In the genomic region with DNA sequence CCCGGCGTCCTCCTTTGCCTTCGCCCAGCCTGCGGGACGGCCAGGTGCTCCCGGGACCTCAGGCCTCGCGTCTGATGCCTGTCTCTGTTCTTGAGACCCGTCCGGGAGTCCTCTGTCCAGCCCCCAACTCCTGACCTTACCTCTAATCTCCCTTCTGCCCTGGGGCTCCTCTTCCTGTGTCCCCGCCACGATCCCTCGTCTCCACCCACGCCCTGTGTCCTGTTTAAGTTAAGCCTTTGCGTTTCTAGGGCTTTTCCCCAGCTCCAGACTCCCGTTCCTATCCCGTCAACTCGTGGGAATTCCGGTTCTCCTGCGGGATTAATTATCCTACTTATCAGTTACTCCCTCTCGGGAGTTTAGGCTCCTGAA, we compare ENCODE assay signal across 9 cellular contexts. TPM values are rescaled to one million over a fixed set of nuclear protein-coding genes. Genes with fewer than 3 reads are reported as not detected.
A peak's percentile ranks its signal among the peaks of the same experiment; 100 is the strongest.
DNase-seq lines count a peak whose midpoint lies in the region; TF ChIP-seq lines count a peak whose summit lies in the region.
"Had no signal": no experiment of that assay in that cellular context is flagged by ENCODE, and none has a peak within 500 bp of the region (broad histone marks: within the 10 kb centered on the region; RNA-seq: fewer than 3 reads in every experiment).

No MANE protein-coding gene starts in this region.

- H3K9me3 ChIP-seq in NT2/D1 (ENCODE audit: insufficient read depth, low read length) = no peaks in the 10 kb centered on the region
- no peaks in the 10 kb centered on the region for H3K9me3 ChIP-seq in endodermal cell (ENCODE audit: control insufficient read depth, low read length)
- H3K9me3 ChIP-seq in ovary = no peaks in the 10 kb centered on the region

- peak overlapping the region; percentile 97 for H3K4me3 Mint-ChIP-seq in endodermal cell

- H3K36me3 ChIP-seq in NT2/D1 (ENCODE audit: insufficient read depth, insufficient read length, low read length) = peaks cover 60% of the 10 kb centered on the region
- peaks cover 44% of the 10 kb centered on the region for H3K36me3 ChIP-seq in endodermal cell (ENCODE audit: control insufficient read depth, insufficient read depth, low read length)
- H3K36me3 ChIP-seq in ovary = no peaks in the 10 kb centered on the region

- 0 to 1% methylated on average over 18 to 21 of the region's 21 CpGs for whole genome bisulfite sequencing in endodermal cell (ENCODE audit: insufficient coverage in 1 of 2, insufficient read length in 1 of 2), 2 experiments
- WGBS in ovary, 3 donors = 0 to 1% (median 0%) methylated on average over 21 of the region's 21 CpGs

- H3K36me3 Mint-ChIP-seq in endodermal cell (ENCODE audit: low read depth) = peaks cover 45% of the 10 kb centered on the region

- H3K27ac ChIP-seq in endodermal cell (ENCODE audit: low read depth, low read length) = peak overlapping the region; percentile 97
- peak overlapping the region; percentile 78 to 95 for H3K27ac ChIP-seq in ovary

- H3K4me1 ChIP-seq in NT2/D1 (ENCODE audit: insufficient read depth, insufficient read length) (peaks cover 9% of the 10 kb centered on the region), endodermal cell (ENCODE audit: control insufficient read depth, insufficient read depth, low read length) (peaks cover 9% of the 10 kb centered on the region), ovary (ENCODE audit: insufficient read depth) (peaks cover 7% of the 10 kb centered on the region)

- peaks cover 29% of the 10 kb centered on the region for H3K4me1 Mint-ChIP-seq in endodermal cell

- intact Hi-C loops in ovary (cut with DNase I) = no loop called here

- no peaks in the 10 kb centered on the region for H3K9me3 Mint-ChIP-seq in endodermal cell

- H3K9ac ChIP-seq in NT2/D1 (ENCODE audit: insufficient read length, low read depth) = peak overlapping the region; percentile 96
- peak overlapping the region; percentile 93 for H3K9ac ChIP-seq in endodermal cell (ENCODE audit: extremely low read depth, low read length, poor library complexity, severe bottlenecking)

- H3K27ac Mint-ChIP-seq in endodermal cell = peak overlapping the region; percentile 100

- no peaks in the 10 kb centered on the region for H3K27me3 ChIP-seq in NT2/D1 (ENCODE audit: insufficient read depth, insufficient read length)
- H3K27me3 ChIP-seq in endodermal cell (ENCODE audit: control insufficient read depth, insufficient read depth, low read length, poor library complexity, severe bottlenecking) = no peaks in the 10 kb centered on the region
- H3K27me3 ChIP-seq in ovary = no peaks in the 10 kb centered on the region

- no peaks in the 10 kb centered on the region for H3K27me3 Mint-ChIP-seq in endodermal cell (ENCODE audit: insufficient read depth)

- TF ChIP-seq POLR2A in ovary (IDR thresholded peaks at IDR 0.05) = no peak

- DNase-seq in GM03348 (ENCODE audit: low spot score) (peak; percentile 43), NT2/D1 (ENCODE audit: low read depth, low spot score) (no peak), endodermal cell (no peak), ovary (no peak), NCI-H146 (lab: John Stamatoyannopoulos, UW) (no peak), EL (no peak), NCI-H2171 treated with DMSO at 0.1 percent for 48 hours (lab: John Stamatoyannopoulos, UW) (no peak), activated gamma-delta T cell (lab: John Stamatoyannopoulos, UW) (no peak)

- no peak for TF ChIP-seq EP300 in ovary (IDR thresholded peaks at IDR 0.05)

- peak overlapping the region; percentile 88 for H3K4me3 ChIP-seq in NT2/D1 (ENCODE audit: insufficient read length, low read depth)
- peak overlapping the region; percentile 97 for H3K4me3 ChIP-seq in endodermal cell (ENCODE audit: low read length)
- H3K4me3 ChIP-seq in ovary = peak overlapping the region; percentile 68

- TF ChIP-seq CTCF in endodermal cell (conservative IDR thresholded peaks at IDR 0.05) = no peak
- TF ChIP-seq CTCF in ovary (IDR thresholded peaks at IDR 0.05) = no peak

RNA-seq across cellular contexts. Expression of a gene that starts 0.7 kb away (rescaled TPM):
- total RNA-seq in endodermal cell (100 to 1,000 TPM; 139 to 171 TPM), ovary (100 to 1,000 TPM; 105 to 207 (median 156) TPM)
- polyA plus RNA-seq in endodermal cell (2013, experiment 1 of 2) = 171 TPM
- polyA plus RNA-seq in endodermal cell (2013, experiment 2 of 2) = 130 TPM
- polyA plus RNA-seq in ovary = 100 to 1,000 TPM in 1 of 2 donors, 10 to 100 TPM in 1; 29.9 to 122 TPM

RNA-seq across cellular contexts. Expression of a gene that starts 13.9 kb away (rescaled TPM):
- total RNA-seq in endodermal cell = 1 to 10 TPM; 2.5 to 3.5 TPM
- polyA plus RNA-seq in endodermal cell (2013, experiment 1 of 2) = 1.1 TPM
- polyA plus RNA-seq in endodermal cell (2013, experiment 2 of 2) = 1.1 TPM
- 1 to 10 TPM; 2.7 to 8.3 (median 5.5) TPM for total RNA-seq in ovary
- 1 to 10 TPM in 1 of 2 donors, under 1 TPM in 1; 0.70 to 3.0 TPM for polyA plus RNA-seq in ovary

RNA-seq across cellular contexts. Expression of a gene that starts 23.4 kb away (rescaled TPM):
- under 1 TPM in 1 of 2 donors, not detected in 1; 0.49 TPM for total RNA-seq in endodermal cell
- 7.0 TPM for polyA plus RNA-seq in endodermal cell (2013, experiment 1 of 2)
- 8.3 TPM for polyA plus RNA-seq in endodermal cell (2013, experiment 2 of 2)
- 10 to 100 TPM in 6 of 7 donors, 1 to 10 TPM in 1; 7.8 to 31.0 (median 18.8) TPM for total RNA-seq in ovary
- 10 to 100 TPM in 1 of 2 donors, under 1 TPM in 1; 0.55 to 13.2 TPM for polyA plus RNA-seq in ovary
- total RNA-seq: T-helper 1 cell treated with Interleukin-12 subunit alpha and Interleukin-12 subunit beta and Interleukin-4 antibody, amounts not matched to agents 30 ng/mL and 1 ng/mL, for 36 hours had no signal

RNA-seq across cellular contexts. Expression of a gene that starts 34.4 kb away (rescaled TPM):
- 1 to 10 TPM; 1.0 to 2.0 TPM for total RNA-seq in endodermal cell
- polyA plus RNA-seq in endodermal cell (2013, experiment 1 of 2) = 342 TPM
- polyA plus RNA-seq in endodermal cell (2013, experiment 2 of 2) = 263 TPM
- 10 to 100 TPM in 1 of 7 donors, 1 to 10 TPM in 5, under 1 TPM in 1; 0.95 to 34.2 (median 7.5) TPM for total RNA-seq in ovary
- polyA plus RNA-seq in ovary = 1 to 10 TPM in 1 of 2 donors, under 1 TPM in 1; 0.25 to 1.3 TPM

RNA-seq across cellular contexts. Expression of a gene that starts 52.9 kb away (rescaled TPM):
- not detected for total RNA-seq in endodermal cell
- polyA plus RNA-seq in endodermal cell (2013, experiment 1 of 2) = not detected
- not detected for polyA plus RNA-seq in endodermal cell (2013, experiment 2 of 2)
- not detected for total RNA-seq in ovary
- polyA plus RNA-seq in ovary = not detected

Comparison
In these comparisons a context has a peak if more than half of its experiments do, and no peak if none do; other contexts are left out.
1. RNA of a gene that starts 23.4 kb away (total RNA-seq): 7.8 to 31.0 TPM in ovary; 0.49 TPM in endodermal cell; every median in the first group is over 4 times any median in the second.
2. Peak in every context shown above with its lines, with median percentiles within 50 percentile points of each other: H3K4me3 ChIP-seq.